14 cellular contexts compared by ENCODE assay signal in the genomic region with DNA sequence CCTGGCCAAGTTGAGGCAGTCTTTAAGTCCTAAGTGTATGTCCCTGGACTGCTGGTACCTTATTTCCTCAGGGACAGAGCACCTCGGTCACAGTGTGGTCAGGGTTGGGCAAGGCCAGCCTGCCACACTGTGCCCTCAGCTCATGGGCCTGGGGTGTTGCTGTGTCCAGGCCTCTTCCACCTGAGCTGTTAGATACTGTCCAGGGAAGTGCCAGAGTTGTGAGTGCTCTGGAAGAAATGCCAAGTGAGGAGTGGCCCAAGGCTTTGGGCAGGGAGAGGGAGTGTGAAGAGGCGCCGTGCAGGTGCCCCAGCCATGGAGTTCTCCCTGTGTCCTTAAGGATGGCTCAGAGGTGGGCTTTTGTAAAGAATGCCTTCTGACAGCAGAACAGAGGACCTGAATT. TPM values are rescaled to one million over a fixed set of nuclear protein-coding genes. Genes with fewer than 3 reads are reported as not detected.
DNase-seq lines count a peak whose midpoint lies in the region; ATAC-seq, FAIRE-seq and TF ChIP-seq lines count a peak whose summit lies in the region.
"Had no signal": no experiment of that assay in that cellular context is flagged by ENCODE, and none has a peak within 500 bp of the region (broad histone marks: within the 10 kb centered on the region; RNA-seq: fewer than 3 reads in every experiment).

No MANE protein-coding gene starts in this region.

- intact Hi-C loops in left ventricle myocardium superior (cut with micrococcal nuclease) = no loop called here

- H3K36me3 Mint-ChIP-seq in activated CD8-positive, alpha-beta memory T cell treated with anti-CD3 and anti-CD28 coated beads, Interleukin-2, amount 10 ng/mL, durations not matched to agents 7 days and 5 days = peaks cover 26% of the 10 kb centered on the region
- H3K36me3 Mint-ChIP-seq in osteocyte (ENCODE audit: unreplicated experiment) = peaks cover 36% of the 10 kb centered on the region

- H3K27me3 Mint-ChIP-seq in activated CD8-positive, alpha-beta memory T cell treated with anti-CD3 and anti-CD28 coated beads, Interleukin-2, amount 10 ng/mL, durations not matched to agents 7 days and 5 days = no peaks in the 10 kb centered on the region
- H3K27me3 Mint-ChIP-seq in osteocyte (ENCODE audit: unreplicated experiment) = no peaks in the 10 kb centered on the region

- CTCF ChIA-PET in activated CD8-positive, alpha-beta memory T cell treated with anti-CD3 and anti-CD28 coated beads, Interleukin-2, amount 10 ng/mL, durations not matched to agents 7 days and 5 days (lab: Charles Lee) = no interaction called here

- no peaks in the 10 kb centered on the region for H3K9me3 Mint-ChIP-seq in activated CD8-positive, alpha-beta memory T cell treated with anti-CD3 and anti-CD28 coated beads, Interleukin-2, amount 10 ng/mL, durations not matched to agents 7 days and 5 days (ENCODE audit: low read depth)
- H3K9me3 Mint-ChIP-seq in osteocyte (ENCODE audit: unreplicated experiment) = no peaks in the 10 kb centered on the region
- H3K9me3 Mint-ChIP-seq: CD8-positive, alpha-beta memory T cell; GM23338; H9 had no signal

- H3K4me3 Mint-ChIP-seq in activated CD8-positive, alpha-beta memory T cell treated with anti-CD3 and anti-CD28 coated beads, Interleukin-2, amount 10 ng/mL, durations not matched to agents 7 days and 5 days = no peak overlapping the region
- no peak overlapping the region for H3K4me3 Mint-ChIP-seq in osteocyte (ENCODE audit: unreplicated experiment)
- H3K4me3 Mint-ChIP-seq: CD8-positive, alpha-beta memory T cell; GM23338; H9 had no signal

- ATAC-seq in activated CD8-positive, alpha-beta memory T cell treated with anti-CD3 and anti-CD28 coated beads, Interleukin-2, amount 10 ng/mL, durations not matched to agents 7 days and 5 days = no peak
- ATAC-seq in left ventricle myocardium superior (peak; percentile 70), GM18505 (IDR thresholded peaks at IDR 0.05; ENCODE audit: unreplicated experiment) (no peak)
- ATAC-seq: GM23338 had no signal

- no peak for TF ChIP-seq POLR2A in GM18505 (IDR thresholded peaks at IDR 0.05; ENCODE audit: borderline replicate concordance, extremely low read depth, insufficient read depth, insufficient read length)

- peaks cover 2% of the 10 kb centered on the region for H3K4me1 Mint-ChIP-seq in activated CD8-positive, alpha-beta memory T cell treated with anti-CD3 and anti-CD28 coated beads, Interleukin-2, amount 10 ng/mL, durations not matched to agents 7 days and 5 days
- peaks cover 30% of the 10 kb centered on the region for H3K4me1 Mint-ChIP-seq in osteocyte (ENCODE audit: unreplicated experiment)
- H3K4me1 Mint-ChIP-seq: GM23338, H9 had no signal

- peak; percentile 33 for DNase-seq in activated CD8-positive, alpha-beta memory T cell treated with anti-CD3 and anti-CD28 coated beads, Interleukin-2, amount 10 ng/mL, durations not matched to agents 7 days and 5 days
- DNase-seq in activated CD8-positive, alpha-beta memory T cell treated with anti-CD3 and anti-CD28 coated beads for 24 hours = no peak
- DNase-seq in G401 (ENCODE audit: low spot score) (peak; percentile 18), left ventricle myocardium superior (no peak), osteocyte (ENCODE audit: extremely low spot score, unreplicated experiment) (no peak), iPS-NIHi7 (ENCODE audit: extremely low spot score) (no peak), urothelium cell line (ENCODE audit: low spot score) (no peak)
- DNase-seq: AML-193; Caco-2; CD8-positive, alpha-beta memory T cell; DMS53; H9 had no signal

- TF ChIP-seq CTCF in osteocyte (IDR thresholded peaks at IDR 0.05) = no peak

- in situ Hi-C loops in G401 (cut with HindIII; ENCODE audit: low sequenced_read_pairs) = no loop called here

- no peak overlapping the region for H3K27ac Mint-ChIP-seq in activated CD8-positive, alpha-beta memory T cell treated with anti-CD3 and anti-CD28 coated beads, Interleukin-2, amount 10 ng/mL, durations not matched to agents 7 days and 5 days
- peak overlapping the region; percentile 15 for H3K27ac Mint-ChIP-seq in osteocyte (ENCODE audit: unreplicated experiment)
- H3K27ac Mint-ChIP-seq: GM23338 had no signal

- FAIRE-seq in urothelium cell line (lab: Jason Lieb, UNC) = no peak

RNA-seq across cellular contexts. Expression of a gene that starts 15.3 kb away (rescaled TPM):
- 10 to 100 TPM; 13.5 to 18.7 TPM for total RNA-seq in activated CD8-positive, alpha-beta memory T cell treated with anti-CD3 and anti-CD28 coated beads, Interleukin-2, amount 10 ng/mL, durations not matched to agents 7 days and 5 days
- total RNA-seq in G401 (2014; rRNA removed; shearing (Covaris generic)) = 17.6 and 22.0 TPM in 2 replicates
- total RNA-seq in left ventricle myocardium superior = 2.9 TPM
- 11.1 and 11.5 TPM in 2 replicates for total RNA-seq in osteocyte

RNA-seq across cellular contexts. Expression of a gene that starts 15.4 kb away (rescaled TPM):
- total RNA-seq in activated CD8-positive, alpha-beta memory T cell treated with anti-CD3 and anti-CD28 coated beads, Interleukin-2, amount 10 ng/mL, durations not matched to agents 7 days and 5 days = 10 to 100 TPM; 24.9 to 29.7 TPM
- total RNA-seq in G401 (2014; rRNA removed; shearing (Covaris generic)) = 15.3 and 23.0 TPM in 2 replicates
- total RNA-seq in left ventricle myocardium superior = 10.0 TPM
- 18.3 and 18.4 TPM in 2 replicates for total RNA-seq in osteocyte

Comparison
In these comparisons a context has a peak if more than half of its experiments do, and no peak if none do; other contexts are left out.
1. DNase-seq: peak in activated CD8-positive, alpha-beta memory T cell treated with anti-CD3 and anti-CD28 coated beads, Interleukin-2, amount 10 ng/mL, durations not matched to agents 7 days and 5 days (single experiment) and G401 (single experiment); none in activated CD8-positive, alpha-beta memory T cell treated with anti-CD3 and anti-CD28 coated beads for 24 hours (single experiment), left ventricle myocardium superior (single experiment), osteocyte (single experiment), iPS-NIHi7 (single experiment) and urothelium cell line (single experiment).